ENCODE assay signal across 12 cellular contexts in genomic region chr1:70459502-70460225, GRCh38. TPM values are rescaled to one million over a fixed set of nuclear protein-coding genes. Genes with fewer than 3 reads are reported as not detected.
A peak's percentile ranks its signal among the peaks of the same experiment; 100 is the strongest.
DNase-seq lines count a peak whose midpoint lies in the region; ATAC-seq and TF ChIP-seq lines count a peak whose summit lies in the region.
"Had no signal": no experiment of that assay in that cellular context is flagged by ENCODE, and none has a peak within 500 bp of the region (broad histone marks: within the 10 kb centered on the region; RNA-seq: fewer than 3 reads in every experiment).

No MANE protein-coding gene starts in this region.

- no peak overlapping the region for H3K4me3 Mint-ChIP-seq in type B pancreatic cell

- H3K27ac Mint-ChIP-seq in type B pancreatic cell = no peak overlapping the region

- peaks cover 7% of the 10 kb centered on the region for H3K4me1 Mint-ChIP-seq in type B pancreatic cell (ENCODE audit: unreplicated experiment)

- H3K9me3 ChIP-seq in BE2C = no peaks in the 10 kb centered on the region
- H3K9me3 ChIP-seq: adrenal gland, tibial nerve had no signal

- H3K27me3 Mint-ChIP-seq in type B pancreatic cell = peaks cover 9% of the 10 kb centered on the region

- H3K4me3 ChIP-seq in BE2C (ENCODE audit: low read depth, low read length) (no peak overlapping the region), astrocyte of the spinal cord (ENCODE audit: low read depth, low read length) (no peak overlapping the region)
- H3K4me3 ChIP-seq: adrenal gland, skin epidermis, tibial nerve had no signal

- H3K4me1 ChIP-seq in BE2C = no peaks in the 10 kb centered on the region
- H3K4me1 ChIP-seq: tibial nerve had no signal

- in situ Hi-C loops in astrocyte of the spinal cord (cut with HindIII; ENCODE audit: low sequenced_read_pairs) = no loop called here

- H3K36me3 ChIP-seq in BE2C = no peaks in the 10 kb centered on the region
- H3K36me3 ChIP-seq: adrenal gland, tibial nerve had no signal

- H3K36me3 Mint-ChIP-seq in type B pancreatic cell = no peaks in the 10 kb centered on the region

- H3K27me3 ChIP-seq in BE2C = no peaks in the 10 kb centered on the region
- H3K27me3 ChIP-seq: adrenal gland, tibial nerve had no signal

- TF ChIP-seq CTCF in BE2C (IDR thresholded peaks at IDR 0.05; ENCODE audit: low read depth, low read length) = no peak
- TF ChIP-seq CTCF in astrocyte of the spinal cord (IDR thresholded peaks at IDR 0.05; ENCODE audit: low read depth, low read length) = no peak
- TF ChIP-seq CTCF in type B pancreatic cell (conservative IDR thresholded peaks at IDR 0.05) = no peak

- DNase-seq in BE2C = peak; percentile 19
- peak; percentile 10 to 21 for DNase-seq in Kasumi-1 (lab: John Stamatoyannopoulos, UW)
- DNase-seq in astrocyte of the spinal cord (ENCODE audit: low read depth, low spot score) = peak; percentile 45
- peak; percentile 74 for DNase-seq in kidney tubule cell (ENCODE audit: low spot score)
- DNase-seq in SK-N-DZ (ENCODE audit: low spot score) = no peak
- DNase-seq in type B pancreatic cell (ENCODE audit: extremely low spot score, unreplicated experiment) = no peak
- no peak for DNase-seq in activated CD4-positive, CD25-positive, alpha-beta regulatory T cell treated with anti-CD3 and anti-CD28 coated beads, Interleukin-2, amount 50 U/mL, for 72 hours
- DNase-seq: adrenal gland, GDM1 had no signal

- no peak for ATAC-seq in GM21367 (IDR thresholded peaks at IDR 0.05; ENCODE audit: unreplicated experiment)

- no peaks in the 10 kb centered on the region for H3K9me3 Mint-ChIP-seq in type B pancreatic cell

RNA-seq across cellular contexts. Expression of gene CTH, which starts 48.6 kb away (rescaled TPM):
- 1.2 TPM for polyA plus RNA-seq in BE2C (2012; ENCODE audit: insufficient read depth, insufficient read length, low read depth)
- 4.8 and 5.0 TPM in 2 replicates for polyA plus RNA-seq in SK-N-DZ (2014; cell fraction: cytosol; rRNA removed)
- 4.7 and 5.1 TPM in 2 replicates for polyA plus RNA-seq in SK-N-DZ (2014; cell fraction: nucleus; rRNA removed)
- total RNA-seq in type B pancreatic cell (ENCODE audit: low replicate concordance) = 8.7 and 10.1 TPM in 2 replicates

Comparison
In these comparisons a context has a peak if more than half of its experiments do, and no peak if none do; other contexts are left out.
1. DNase-seq: peak in BE2C (single experiment), Kasumi-1 (2 of 2), astrocyte of the spinal cord (single experiment) and kidney tubule cell (single experiment); none in SK-N-DZ (single experiment), type B pancreatic cell (single experiment) and activated CD4-positive, CD25-positive, alpha-beta regulatory T cell treated with anti-CD3 and anti-CD28 coated beads, Interleukin-2, amount 50 U/mL, for 72 hours (single experiment).